1 cellular context compared by ENCODE assay signal in genomic region chr7:38630720-38631673, GRCh38.
TF ChIP-seq lines count a peak whose summit lies in the region.

TSS of gene AMPH (minus strand) at chr7:38631373. CDS start at chr7:38631351, 22 bp downstream.

TF ChIP-seq in H1, 55 proteins besides CTCF, POLR2A, EP300 and RAD21 (continued from another document):
- no peak for TF ChIP-seq HDAC2 (IDR thresholded peaks at IDR 0.05; ENCODE audit: borderline replicate concordance in 1 of 2, low read depth in 2 of 2, low read length in 2 of 2)
- no peak for TF ChIP-seq ZNF274 (IDR thresholded peaks at IDR 0.05; ENCODE audit: borderline replicate concordance, extremely low read depth, low read length)
- peak; percentile 92 for TF ChIP-seq TBP (IDR thresholded peaks at IDR 0.05; ENCODE audit: low read depth, low read length)
- TF ChIP-seq TAF1 (IDR thresholded peaks at IDR 0.05; ENCODE audit: low read depth, low read length), result peak; percentile 59
- no peak for TF ChIP-seq SRF (IDR thresholded peaks at IDR 0.05; ENCODE audit: low read depth, low read length)
- no peak for TF ChIP-seq USF2 (IDR thresholded peaks at IDR 0.05; ENCODE audit: low read length)
- TF ChIP-seq CHD7 (IDR thresholded peaks at IDR 0.05; ENCODE audit: insufficient replicate concordance, low read length), result no peak
- no peak for TF ChIP-seq JUND (IDR thresholded peaks at IDR 0.05; ENCODE audit: low read length)
- no peak for TF ChIP-seq EZH2 (IDR thresholded peaks at IDR 0.05; ENCODE audit: low read depth, low read length, severe bottlenecking)
- peak; percentile 25 for TF ChIP-seq RNF2 (IDR thresholded peaks at IDR 0.05; ENCODE audit: borderline replicate concordance, low read depth, low read length, missing control alignments, poor library complexity, severe bottlenecking)
- TF ChIP-seq MAX (IDR thresholded peaks at IDR 0.05), result peak; percentile 74
- peak; percentile 98 for TF ChIP-seq E2F6 (IDR thresholded peaks at IDR 0.05)
- TF ChIP-seq GTF2F1 (IDR thresholded peaks at IDR 0.05; ENCODE audit: borderline replicate concordance, low read depth, low read length), result no peak
- TF ChIP-seq EGR1 (IDR thresholded peaks at IDR 0.05; ENCODE audit: borderline replicate concordance, low read depth, low read length), result peak; percentile 93
- TF ChIP-seq SAP30 (IDR thresholded peaks at IDR 0.05; ENCODE audit: insufficient read depth, insufficient replicate concordance, low read length), result no peak
- TF ChIP-seq SIX5 (IDR thresholded peaks at IDR 0.05; ENCODE audit: low read depth, low read length), result no peak
- TF ChIP-seq PHF8 (conservative IDR thresholded peaks at IDR 0.05; ENCODE audit: low read depth, low read length), result 0 out of 2 replicates have a peak, but pooled peaks have one; percentile 20
